ENCODE assay signal across 1 cellular context in genomic region chr19:57769345-57770131, GRCh38.
TF ChIP-seq lines count a peak whose summit lies in the region.

TSS of gene ZNF586 (plus strand) at chr19:57769676. CDS start at chr19:57769843, 167 bp downstream.

TF ChIP-seq in K562, 482 proteins besides CTCF, POLR2A, EP300 and RAD21 (continued from another document):
- TF ChIP-seq ZNF511 (CRISPR knock-in tag; IDR thresholded peaks at IDR 0.05) (peak; percentile 66; the same call in 1 of the 2 replicates), SUPT5H (IDR thresholded peaks at IDR 0.05) (peak; percentile 83), SIN3A (IDR thresholded peaks at IDR 0.05; ENCODE audit: borderline replicate concordance in 2 of 2, control insufficient read depth in 1 of 2, low read depth in 2 of 2, low read length in 2 of 2) (peak; percentile 65 to 70; a peak in 1 of 4 replicates), ZKSCAN3 (CRISPR knock-in tag; IDR thresholded peaks at IDR 0.05) (no peak)
